10 cellular contexts compared by ENCODE assay signal in the genomic region with DNA sequence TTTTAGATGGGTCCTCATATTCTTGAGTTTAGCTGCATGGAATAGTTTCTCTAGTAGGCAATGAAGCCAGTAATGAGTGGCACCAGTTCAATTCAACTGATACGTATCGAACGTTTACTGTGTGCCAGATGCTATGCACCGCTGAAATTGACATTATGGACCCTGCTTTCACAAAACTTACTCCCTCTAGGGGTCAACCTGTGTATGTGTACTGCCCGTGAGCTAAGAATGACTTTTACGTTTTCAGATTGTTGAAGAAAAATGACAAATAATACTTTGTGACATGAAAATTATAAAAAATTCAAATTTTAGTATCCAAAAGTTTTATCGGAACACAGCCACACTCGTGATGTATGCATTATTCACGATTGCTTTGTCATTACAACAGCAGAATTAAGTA.
DNase-seq lines count a peak whose midpoint lies in the region; ATAC-seq, FAIRE-seq and TF ChIP-seq lines count a peak whose summit lies in the region.
"Had no signal": no experiment of that assay in that cellular context is flagged by ENCODE, and none has a peak within 500 bp of the region (broad histone marks: within the 10 kb centered on the region; RNA-seq: fewer than 3 reads in every experiment).

No MANE protein-coding gene starts in this region.

- no peak overlapping the region for H3K9ac ChIP-seq in neural cell (ENCODE audit: low read length)

- FAIRE-seq in G401.6 (lab: Jason Lieb, UNC): peak; percentile 6

- peak; percentile 14 for DNase-seq in LHCN-M2 (ENCODE audit: low read depth)
- peak in 1 of 2 donors; percentile 12 for DNase-seq in cardiac fibroblast (ENCODE audit: low read depth in 2 of 2)
- DNase-seq in activated T-cell treated with anti-CD3 and anti-CD28 coated beads for 4 hours: no peak
- DNase-seq in NK-92 (lab: John Stamatoyannopoulos, UW; ENCODE audit: unreplicated experiment): no peak
- DNase-seq: activated naive CD4-positive, alpha-beta T cell treated with Interleukin-2 at 50 U/mL for 16 hours; NCI-H2029 had no signal

- H3F3A ChIP-seq in neural cell (ENCODE audit: insufficient read depth, low read length, poor library complexity, severe bottlenecking): no peaks in the 10 kb centered on the region

- no peak for TF ChIP-seq EP300 in neural cell (conservative IDR thresholded peaks at IDR 0.05; ENCODE audit: poor library complexity, severe bottlenecking)

- TF ChIP-seq RAD21 in neural cell (conservative IDR thresholded peaks at IDR 0.05): no peak

- H3K9me2 ChIP-seq in neural cell (ENCODE audit: insufficient read depth, low read length): no peaks in the 10 kb centered on the region

- TF ChIP-seq CTCF in cardiac fibroblast (IDR thresholded peaks at IDR 0.05; ENCODE audit: low read depth, low read length) (peak; percentile 48), neural cell (IDR thresholded peaks at IDR 0.05; ENCODE audit: poor library complexity, severe bottlenecking) (peak; percentile 22)

- H3K9me3 ChIP-seq in neural cell (ENCODE audit: low read length): no peaks in the 10 kb centered on the region

- no peaks in the 10 kb centered on the region for H3K27me3 ChIP-seq in neural cell (ENCODE audit: insufficient read depth, low read depth, low read length)

- ATAC-seq in GM21825 (IDR thresholded peaks at IDR 0.05; ENCODE audit: unreplicated experiment) (no peak), HG03432 (IDR thresholded peaks at IDR 0.05; ENCODE audit: unreplicated experiment) (no peak)

- no peak overlapping the region for H2AFZ ChIP-seq in neural cell (ENCODE audit: low read depth, low read length)

- no peak overlapping the region for H3K27ac ChIP-seq in neural cell (ENCODE audit: low read length)

- H3K79me2 ChIP-seq in neural cell (replicated peaks; ENCODE audit: insufficient read depth, low read length): no peaks in the 10 kb centered on the region

- H3K4me3 ChIP-seq in cardiac fibroblast (replicated peaks in 1 of 2; ENCODE audit: low read depth in 2 of 2, low read length in 2 of 2) (no peak overlapping the region), neural cell (ENCODE audit: low read length) (no peak overlapping the region)

- no peaks in the 10 kb centered on the region for H3K36me3 ChIP-seq in neural cell (ENCODE audit: insufficient read depth, low read length)

- H3K4me2 ChIP-seq in neural cell (ENCODE audit: low read length): no peak overlapping the region

- H4K20me1 ChIP-seq in neural cell (ENCODE audit: insufficient read depth): no peaks in the 10 kb centered on the region

TF ChIP-seq in neural cell, 6 proteins besides CTCF, POLR2A, EP300 and RAD21:
- TF ChIP-seq, protein P1, sequence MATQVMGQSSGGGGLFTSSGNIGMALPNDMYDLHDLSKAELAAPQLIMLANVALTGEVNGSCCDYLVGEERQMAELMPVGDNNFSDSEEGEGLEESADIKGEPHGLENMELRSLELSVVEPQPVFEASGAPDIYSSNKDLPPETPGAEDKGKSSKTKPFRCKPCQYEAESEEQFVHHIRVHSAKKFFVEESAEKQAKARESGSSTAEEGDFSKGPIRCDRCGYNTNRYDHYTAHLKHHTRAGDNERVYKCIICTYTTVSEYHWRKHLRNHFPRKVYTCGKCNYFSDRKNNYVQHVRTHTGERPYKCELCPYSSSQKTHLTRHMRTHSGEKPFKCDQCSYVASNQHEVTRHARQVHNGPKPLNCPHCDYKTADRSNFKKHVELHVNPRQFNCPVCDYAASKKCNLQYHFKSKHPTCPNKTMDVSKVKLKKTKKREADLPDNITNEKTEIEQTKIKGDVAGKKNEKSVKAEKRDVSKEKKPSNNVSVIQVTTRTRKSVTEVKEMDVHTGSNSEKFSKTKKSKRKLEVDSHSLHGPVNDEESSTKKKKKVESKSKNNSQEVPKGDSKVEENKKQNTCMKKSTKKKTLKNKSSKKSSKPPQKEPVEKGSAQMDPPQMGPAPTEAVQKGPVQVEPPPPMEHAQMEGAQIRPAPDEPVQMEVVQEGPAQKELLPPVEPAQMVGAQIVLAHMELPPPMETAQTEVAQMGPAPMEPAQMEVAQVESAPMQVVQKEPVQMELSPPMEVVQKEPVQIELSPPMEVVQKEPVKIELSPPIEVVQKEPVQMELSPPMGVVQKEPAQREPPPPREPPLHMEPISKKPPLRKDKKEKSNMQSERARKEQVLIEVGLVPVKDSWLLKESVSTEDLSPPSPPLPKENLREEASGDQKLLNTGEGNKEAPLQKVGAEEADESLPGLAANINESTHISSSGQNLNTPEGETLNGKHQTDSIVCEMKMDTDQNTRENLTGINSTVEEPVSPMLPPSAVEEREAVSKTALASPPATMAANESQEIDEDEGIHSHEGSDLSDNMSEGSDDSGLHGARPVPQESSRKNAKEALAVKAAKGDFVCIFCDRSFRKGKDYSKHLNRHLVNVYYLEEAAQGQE (IDR thresholded peaks at IDR 0.05; ENCODE audit: borderline replicate concordance): no peak
- TF ChIP-seq MXI1 (conservative IDR thresholded peaks at IDR 0.05; ENCODE audit: poor library complexity, severe bottlenecking) (no peak), TAF1 (IDR thresholded peaks at IDR 0.05; ENCODE audit: low read depth) (no peak), SMC3 (conservative IDR thresholded peaks at IDR 0.05; ENCODE audit: poor library complexity) (no peak), EZH2 (IDR thresholded peaks at IDR 0.05; ENCODE audit: borderline replicate concordance, insufficient read depth, low read length, poor library complexity, severe bottlenecking) (no peak), POLR2AphosphoS5 (IDR thresholded peaks at IDR 0.05) (no peak)
TF ChIP-seq in neural cell: peak in this region for 0.
